ENCODE assay signal across 24 cellular contexts in genomic region chr19:32061304-32061703, GRCh38.
"Had no signal": no experiment of that assay in that cellular context is flagged by ENCODE, and none has a peak within 500 bp of the region (broad histone marks: within the 10 kb centered on the region; RNA-seq: fewer than 3 reads in every experiment).

No MANE protein-coding gene starts in this region.

- H3K9me3 Mint-ChIP-seq: activated CD4-positive, alpha-beta T cell treated with anti-CD3 and anti-CD28 coated beads, Interleukin-2, amount 10 ng/mL, durations not matched to agents 24 days and 14 days; activated naive CD4-positive, alpha-beta T cell treated with anti-CD3 and anti-CD28 coated beads, Interleukin-2, amount 50 U/mL, for 24 hours; neural crest cell had no signal

- FAIRE-seq: frontal cortex had no signal

- H3K4me3 ChIP-seq: adrenal gland, coronary artery, lower lobe of right lung, ovary, stomach, testis, upper lobe of left lung had no signal

- H3K4me1 ChIP-seq: adrenal gland, lower lobe of right lung, stomach, testis, upper lobe of left lung had no signal

- H3K4me1 Mint-ChIP-seq: activated B cell treated with CpG ODN at 0.5 μM for 24 hours; activated CD4-positive, alpha-beta T cell treated with anti-CD3 and anti-CD28 coated beads, Interleukin-2, amount 10 ng/mL, durations not matched to agents 24 days and 14 days; activated naive CD4-positive, alpha-beta T cell treated with anti-CD3 and anti-CD28 coated beads, Interleukin-2, amount 50 U/mL, for 24 hours; neural crest cell had no signal

- H3K27ac ChIP-seq: adrenal gland, coronary artery, lower lobe of right lung, ovary, stomach, testis, upper lobe of left lung had no signal

- H3K9me3 ChIP-seq: adrenal gland, lower lobe of right lung, ovary, testis, upper lobe of left lung had no signal

- H3K27ac Mint-ChIP-seq: activated B cell treated with CpG ODN at 0.5 μM for 24 hours; activated CD4-positive, alpha-beta T cell treated with anti-CD3 and anti-CD28 coated beads, Interleukin-2, amount 10 ng/mL, durations not matched to agents 24 days and 14 days; activated CD8-positive, alpha-beta T cell treated with anti-CD3 and anti-CD28 coated beads, Interleukin-2, amount 10 ng/mL, durations not matched to agents 7 days and 5 days; activated naive CD4-positive, alpha-beta T cell treated with anti-CD3 and anti-CD28 coated beads, Interleukin-2, amount 50 U/mL, for 24 hours had no signal

- ATAC-seq: activated CD8-positive, alpha-beta T cell treated with anti-CD3 and anti-CD28 coated beads, Interleukin-2, amount 10 ng/mL, durations not matched to agents 7 days and 5 days; lower lobe of right lung had no signal

- H3K27me3 Mint-ChIP-seq: activated B cell treated with CpG ODN at 0.5 μM for 24 hours; activated CD4-positive, alpha-beta T cell treated with anti-CD3 and anti-CD28 coated beads, Interleukin-2, amount 10 ng/mL, durations not matched to agents 24 days and 14 days; activated naive CD4-positive, alpha-beta T cell treated with anti-CD3 and anti-CD28 coated beads, Interleukin-2, amount 50 U/mL, for 24 hours had no signal

- H3K36me3 Mint-ChIP-seq: activated naive CD4-positive, alpha-beta T cell treated with anti-CD3 and anti-CD28 coated beads, Interleukin-2, amount 50 U/mL, for 24 hours had no signal

- H3K4me3 Mint-ChIP-seq: activated B cell treated with CpG ODN at 0.5 μM for 24 hours; activated CD4-positive, alpha-beta T cell treated with anti-CD3 and anti-CD28 coated beads, Interleukin-2, amount 10 ng/mL, durations not matched to agents 24 days and 14 days; activated CD8-positive, alpha-beta T cell treated with anti-CD3 and anti-CD28 coated beads, Interleukin-2, amount 10 ng/mL, durations not matched to agents 7 days and 5 days; activated naive CD4-positive, alpha-beta T cell treated with anti-CD3 and anti-CD28 coated beads, Interleukin-2, amount 50 U/mL, for 24 hours; neural crest cell had no signal

- DNase-seq: activated B cell treated with CpG ODN at 0.5 μM for 24 hours; activated CD4-positive, alpha-beta T cell treated with anti-CD3 and anti-CD28 coated beads, Interleukin-2, amount 10 ng/mL, durations not matched to agents 24 days and 14 days; activated CD8-positive, alpha-beta memory T cell treated with anti-CD3 and anti-CD28 coated beads, Interleukin-2, amount 50 U/mL, for 4 hours; activated CD8-positive, alpha-beta T cell treated with anti-CD3 and anti-CD28 coated beads, Interleukin-2, amount 10 ng/mL, durations not matched to agents 7 days and 5 days; activated effector memory CD4-positive, alpha-beta T cell treated with anti-CD3 and anti-CD28 coated beads, Interleukin-2, amount 50 U/mL, for 16 hours; activated T-cell treated with anti-CD3 and anti-CD28 coated beads, Interleukin-2, amount 50 U/mL, for 48 hours; central memory CD4-positive, alpha-beta T cell; effector CD8-positive, alpha-beta T cell; head of caudate nucleus; left cardiac atrium; lower lobe of right lung; midbrain; ovary; stimulated activated CD4-positive, alpha-beta T cell treated with anti-CD3 and anti-CD28 coated beads, Interleukin-12 subunit alpha, Interleukin-12 subunit beta, amount 100 ng/mL, for 4 hours; stimulated activated CD4-positive, alpha-beta T cell treated with anti-CD3 and anti-CD28 coated beads, Interleukin-2, amount 100 ng/mL, for 24 hours; stomach; T-helper 2 cell; testis; upper lobe of left lung had no signal
